ENCODE assay signal across 17 cellular contexts in the genomic region with DNA sequence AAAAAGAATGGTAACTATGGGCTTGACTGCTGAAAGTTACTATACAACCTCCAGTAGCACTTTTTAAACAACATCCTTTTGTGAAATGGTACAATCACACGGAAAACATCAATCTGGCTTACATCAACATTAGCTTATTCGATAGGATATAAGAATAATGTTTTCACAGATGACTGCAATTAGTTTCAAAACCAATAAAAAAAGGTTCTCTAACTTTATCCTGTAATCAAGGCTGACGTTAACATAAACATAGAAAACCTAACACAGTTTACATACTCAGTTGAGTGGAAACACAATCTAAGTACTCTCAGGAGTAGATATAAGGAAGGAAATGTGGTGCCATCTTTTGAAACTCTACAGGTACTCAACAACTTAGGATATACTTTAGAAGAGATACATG.
DNase-seq lines count a peak whose midpoint lies in the region; ATAC-seq, FAIRE-seq and TF ChIP-seq lines count a peak whose summit lies in the region.
"Had no signal": no experiment of that assay in that cellular context is flagged by ENCODE, and none has a peak within 500 bp of the region (broad histone marks: within the 10 kb centered on the region; RNA-seq: fewer than 3 reads in every experiment).

No MANE protein-coding gene starts in this region.

- H3K27ac ChIP-seq in IMR-90 (ENCODE audit: insufficient read depth, low read length) (no peak overlapping the region), A673 (ENCODE audit: low read depth, low read length, poor library complexity, severe bottlenecking) (no peak overlapping the region), spleen (no peak overlapping the region)
- H3K27ac ChIP-seq: BLaER1, GM23248 had no signal

- H2AK9ac ChIP-seq in IMR-90 (replicated peaks; ENCODE audit: low read depth, low read length, poor library complexity) = no peak overlapping the region

- POLR2A ChIA-PET in IMR-90 (lab: Charles Lee; ENCODE audit: unreplicated experiment) = no interaction called here
- POLR2A ChIA-PET in A673 (lab: Charles Lee; ENCODE audit: low non-redundant PET) = no interaction called here

- dilution Hi-C loops in IMR-90 (cut with HindIII; ENCODE audit: low sequenced_read_pairs, unreplicated experiment) = no loop called here

- H3K27me3 ChIP-seq in IMR-90 (ENCODE audit: control insufficient read depth, insufficient read depth, low read length) (no peaks in the 10 kb centered on the region), A673 (replicated peaks; ENCODE audit: insufficient read depth, low read depth, low read length, poor library complexity) (no peaks in the 10 kb centered on the region), spleen (replicated peaks in 1 of 7) (no peaks in the 10 kb centered on the region)
- H3K27me3 ChIP-seq: BLaER1 had no signal

- TF ChIP-seq POLR2A in IMR-90 (IDR thresholded peaks at IDR 0.05; ENCODE audit: low read depth, low read length) = no peak
- no peak for TF ChIP-seq POLR2A in spleen (IDR thresholded peaks at IDR 0.05)

- intact Hi-C loops in IMR-90 (cut with micrococcal nuclease) (no loop called here), CD14-positive monocyte (cut with micrococcal nuclease) (no loop called here), A673 (cut with micrococcal nuclease; ENCODE audit: unreplicated experiment) (no loop called here), spleen (cut with DNase I; ENCODE audit: low total_unique reads) (no loop called here)

- H3K4me3 ChIP-seq in IMR-90 (ENCODE audit: insufficient read depth, low read depth, low read length) (no peak overlapping the region), A673 (ENCODE audit: low read depth, low read length, poor library complexity, severe bottlenecking) (no peak overlapping the region), spleen (no peak overlapping the region)
- H3K4me3 ChIP-seq: BLaER1, GM23248 had no signal

- no peak overlapping the region for H2BK20ac ChIP-seq in IMR-90 (ENCODE audit: low read depth, low read length)

- no peak overlapping the region for H3K18ac ChIP-seq in IMR-90 (ENCODE audit: low read depth, low read length)

- H3K79me1 ChIP-seq in IMR-90 (ENCODE audit: low read depth in 1 of 2, low read length in 2 of 2) = peaks cover 13 to 52% of the 10 kb centered on the region in 2 experiments

- peak; percentile 26 for FAIRE-seq in GM19239 (lab: Jason Lieb, UNC)
- FAIRE-seq: GM12891 had no signal

- no peaks in the 10 kb centered on the region for H3K9me3 ChIP-seq in IMR-90 (ENCODE audit: control insufficient read depth, insufficient read depth, low read length)
- H3K9me3 ChIP-seq in A673 (ENCODE audit: low read depth, low read length, poor library complexity, severe bottlenecking) = no peaks in the 10 kb centered on the region
- H3K9me3 ChIP-seq in spleen = no peaks in the 10 kb centered on the region
- H3K9me3 ChIP-seq: BLaER1 had no signal

- no peak for ATAC-seq in IMR-90 (ENCODE audit: low read depth)
- ATAC-seq: CD8-positive, alpha-beta T cell had no signal

- no peaks in the 10 kb centered on the region for H3K9me1 ChIP-seq in IMR-90 (ENCODE audit: insufficient read depth, low read length)

- H4K5ac ChIP-seq in IMR-90 (ENCODE audit: low read depth, low read length) = no peak overlapping the region

- H2BK5ac ChIP-seq in IMR-90 (ENCODE audit: low read depth, low read length, poor library complexity, severe bottlenecking) = no peak overlapping the region

- no peak overlapping the region for H3K23ac ChIP-seq in IMR-90 (ENCODE audit: low read depth, low read length)

- no peaks in the 10 kb centered on the region for H3K27me3 Mint-ChIP-seq in osteocyte (ENCODE audit: unreplicated experiment)
- no peaks in the 10 kb centered on the region for H3K27me3 Mint-ChIP-seq in CD14-positive monocyte (ENCODE audit: low read depth in 3 of 3)

- H3K9ac ChIP-seq in IMR-90 (ENCODE audit: low read depth, low read length) = no peak overlapping the region
- H3K9ac ChIP-seq: BLaER1, GM23248 had no signal

- H4K91ac ChIP-seq in IMR-90 (ENCODE audit: insufficient read depth, low read depth, low read length) = no peak overlapping the region

- H3K4me3 Mint-ChIP-seq in osteocyte (ENCODE audit: unreplicated experiment) (no peak overlapping the region), CD14-positive monocyte (no peak overlapping the region)
- H3K4me3 Mint-ChIP-seq: CD8-positive, alpha-beta T cell had no signal

- CTCF ChIA-PET in IMR-90 (lab: Yijun Ruan, JAX) (interaction anchor here (0.5 to 0.7 kb wide), 2 partner anchors 36 to 148 kb away, joined by 3 to 7 read pairs; no protein-coding TSS in a partner anchor), A673 (lab: Charles Lee) (no interaction called here)

- no peak overlapping the region for H2AFZ ChIP-seq in IMR-90 (replicated peaks; ENCODE audit: low read length, poor library complexity)
- H2AFZ ChIP-seq: GM23248 had no signal

- H3K14ac ChIP-seq in IMR-90 (replicated peaks; ENCODE audit: low read depth, low read length) = no peak overlapping the region

- DNase-seq in GM19239 (ENCODE audit: insufficient read length, low spot score) (no peak), IMR-90 (peak; percentile 4), fibroblast of gingiva (ENCODE audit: low read depth) (peak; percentile 46), osteocyte (ENCODE audit: extremely low spot score, unreplicated experiment) (no peak), CD14-positive monocyte (ENCODE audit: low spot score) (no peak), A673 (ENCODE audit: low spot score) (no peak), spleen (no peak), SHP77 treated with DMSO at 0.1 percent for 48 hours (lab: John Stamatoyannopoulos, UW) (no peak)
- DNase-seq: Calu3; CD8-positive, alpha-beta T cell; DMS 273 treated with DMSO at 0.1 percent for 48 hours; DMS53; DND-41; GM23248; HCEC 1CT had no signal

- TF ChIP-seq RAD21 in IMR-90 (IDR thresholded peaks at IDR 0.05; ENCODE audit: low read length) = no peak

- H3K4me1 Mint-ChIP-seq in osteocyte (ENCODE audit: unreplicated experiment) (peaks cover 40% of the 10 kb centered on the region), CD14-positive monocyte (peaks cover 15% of the 10 kb centered on the region)

- in situ Hi-C loops in IMR-90 (cut with MboI; ENCODE audit: low sequenced_read_pairs) = no loop called here

- H3K36me3 ChIP-seq in IMR-90 (ENCODE audit: control insufficient read depth, insufficient read depth, low read length) = no peaks in the 10 kb centered on the region
- H3K36me3 ChIP-seq in A673 (ENCODE audit: insufficient read depth, low read length, poor library complexity, severe bottlenecking) = peaks cover 4% of the 10 kb centered on the region
- H3K36me3 ChIP-seq in spleen = peaks cover 0 to 19% (median 0%) of the 10 kb centered on the region in 6 donors

- TF ChIP-seq CTCF in IMR-90 (conservative IDR thresholded peaks at IDR 0.05; ENCODE audit: low read depth, low read length) (no peak), osteocyte (IDR thresholded peaks at IDR 0.05) (no peak), CD14-positive monocyte (IDR thresholded peaks at IDR 0.05) (no peak), A673 (conservative IDR thresholded peaks at IDR 0.05; ENCODE audit: low read depth, low read length) (no peak), spleen (IDR thresholded peaks at IDR 0.05 in 8 of 11, conservative IDR thresholded peaks at IDR 0.05 in 3 of 11) (no peak)

- BruUV-seq in IMR-90 (replicated peaks; lab: Mats Ljungman, UMichigan) (no TSS peak), A673 (replicated peaks; lab: Mats Ljungman, UMichigan) (no TSS peak)

- peaks cover 18% of the 10 kb centered on the region; the same call in 1 of the 2 replicates for H4K20me1 ChIP-seq in IMR-90 (ENCODE audit: insufficient read depth, low read length)

- peak overlapping the region; percentile 79 for H3K27ac Mint-ChIP-seq in osteocyte (ENCODE audit: unreplicated experiment)
- no peak overlapping the region for H3K27ac Mint-ChIP-seq in CD14-positive monocyte
- H3K27ac Mint-ChIP-seq: CD8-positive, alpha-beta T cell had no signal

- H2BK15ac ChIP-seq in IMR-90 (ENCODE audit: low read depth, low read length) = no peak overlapping the region

- no peak overlapping the region for H2BK120ac ChIP-seq in IMR-90 (ENCODE audit: low read depth, low read length)

- H3K9me3 Mint-ChIP-seq in osteocyte (ENCODE audit: unreplicated experiment) = peaks cover 6% of the 10 kb centered on the region
- peaks cover 0 to 10% (median 3%) of the 10 kb centered on the region in 7 donors for H3K9me3 Mint-ChIP-seq in CD14-positive monocyte
- H3K9me3 Mint-ChIP-seq: CD8-positive, alpha-beta T cell had no signal

- no peak overlapping the region for H3K56ac ChIP-seq in IMR-90 (ENCODE audit: extremely low read depth, insufficient read depth, low read length)

- no peak overlapping the region for H3K4ac ChIP-seq in IMR-90 (ENCODE audit: low read depth, low read length)

- no peak overlapping the region for H4K8ac ChIP-seq in IMR-90 (ENCODE audit: low read depth in 2 of 2, low read length in 2 of 2)

- no peak overlapping the region for H3K4me2 ChIP-seq in IMR-90 (ENCODE audit: low read depth, low read length)
- H3K4me2 ChIP-seq: BLaER1 had no signal

- no peak overlapping the region for H2AK5ac ChIP-seq in IMR-90 (ENCODE audit: low read depth, low read length)

- H3K36me3 Mint-ChIP-seq in osteocyte (ENCODE audit: unreplicated experiment) = peaks cover 6% of the 10 kb centered on the region
- H3K36me3 Mint-ChIP-seq in CD14-positive monocyte = peaks cover 16 to 21% of the 10 kb centered on the region in 2 donors

- WGBS in IMR-90 (ENCODE audit: extremely low coverage in 2 of 2, insufficient read length in 1 of 2), 2 experiments = no CpG with 5 or more reads among the region's 3 CpGs
- 86 to 97% (median 94%) methylated on average over 3 of the region's 3 CpGs for WGBS in spleen, 5 donors

- H3K4me1 ChIP-seq in IMR-90 (ENCODE audit: control insufficient read depth, insufficient read depth, low read length) (no peaks in the 10 kb centered on the region), A673 (ENCODE audit: insufficient read depth, low read length, poor library complexity, severe bottlenecking) (no peaks in the 10 kb centered on the region), spleen (peaks cover 0 to 29% (median 2%) of the 10 kb centered on the region in 6 donors)

TF ChIP-seq in IMR-90, 13 proteins besides CTCF, POLR2A, EP300 and RAD21 (continues in another document):
- TF ChIP-seq BHLHE40 (IDR thresholded peaks at IDR 0.05; ENCODE audit: low read depth, low read length) (no peak), FOS (IDR thresholded peaks at IDR 0.05; ENCODE audit: low read depth, low read length) (no peak), MAFK (IDR thresholded peaks at IDR 0.05; ENCODE audit: low read depth, low read length) (no peak), RFX5 (IDR thresholded peaks at IDR 0.05; ENCODE audit: low read depth, low read length) (no peak), CHD1 (IDR thresholded peaks at IDR 0.05; ENCODE audit: low read depth, low read length) (no peak), MXI1 (IDR thresholded peaks at IDR 0.05; ENCODE audit: borderline replicate concordance, low read depth, low read length) (no peak), SMC3 (IDR thresholded peaks at IDR 0.05; ENCODE audit: low read depth, low read length) (no peak)

Comparison
In these comparisons a context has a peak if more than half of its experiments do, and no peak if none do; other contexts are left out.
1. DNase-seq: peak in IMR-90 (single experiment) and fibroblast of gingiva (single experiment); none in GM19239 (single experiment), osteocyte (single experiment), CD14-positive monocyte (single experiment), A673 (single experiment), spleen (single experiment) and SHP77 treated with DMSO at 0.1 percent for 48 hours (single experiment).